21 cellular contexts compared by ENCODE assay signal in genomic region chr17:17708816-17709215, GRCh38.
"Had no signal": no experiment of that assay in that cellular context is flagged by ENCODE, and none has a peak within 500 bp of the region (broad histone marks: within the 10 kb centered on the region; RNA-seq: fewer than 3 reads in every experiment).

No MANE protein-coding gene starts in this region.

- H3K9me3 ChIP-seq: ascending aorta, esophagus squamous epithelium, neutrophil, tibial artery, vagina had no signal

- DNase-seq: activated CD4-positive, alpha-beta T cell treated with anti-CD3 and anti-CD28 coated beads, Interleukin-2, amount 10 ng/mL, durations not matched to agents 24 days and 14 days; activated CD4-positive, CD25-positive, alpha-beta regulatory T cell; activated CD8-positive, alpha-beta T cell treated with anti-CD3 and anti-CD28 coated beads, Interleukin-2, amount 10 ng/mL, durations not matched to agents 7 days and 5 days; activated naive CD4-positive, alpha-beta T cell treated with anti-CD3 and anti-CD28 coated beads for 36 hours; activated T-cell treated with anti-CD3 and anti-CD28 coated beads, Interleukin-2, amount 50 U/mL, for 24 hours; effector CD8-positive, alpha-beta T cell; esophagus squamous epithelium; hippocampal formation; left cardiac atrium; mesendoderm; naive thymus-derived CD8-positive, alpha-beta T cell; stimulated activated CD4-positive, alpha-beta T cell treated with anti-CD3 and anti-CD28 coated beads, Interleukin-12 subunit alpha, Interleukin-12 subunit beta, amount 100 ng/mL, for 4 hours; stimulated activated CD4-positive, alpha-beta T cell treated with anti-CD3 and anti-CD28 coated beads, Interleukin-1b, Interleukin-23, amount 100 ng/mL, for 48 hours; stimulated activated naive CD4-positive, alpha-beta T cell treated with Interleukin-2 at 50 U/mL for 16 hours; substantia nigra; T-cell; tibial artery had no signal

- H3K27me3 Mint-ChIP-seq: activated CD4-positive, alpha-beta T cell treated with anti-CD3 and anti-CD28 coated beads, Interleukin-2, amount 10 ng/mL, durations not matched to agents 24 days and 14 days; activated T-cell treated with anti-CD3 and anti-CD28 coated beads, Interleukin-2, amount 50 U/mL, for 24 hours; dendritic cell treated with granulocyte-macrophage colony-stimulating factor and Interleukin-4, amounts not matched to agents 40 ng/mL and 50 ng/mL, for 4 days; naive thymus-derived CD8-positive, alpha-beta T cell; T-cell had no signal

- H3K36me3 ChIP-seq: ascending aorta, neutrophil, tibial artery, vagina had no signal

- H3K4me3 ChIP-seq: ascending aorta, esophagus squamous epithelium, tibial artery, vagina had no signal

- H3K4me3 Mint-ChIP-seq: activated CD4-positive, alpha-beta T cell treated with anti-CD3 and anti-CD28 coated beads, Interleukin-2, amount 10 ng/mL, durations not matched to agents 24 days and 14 days; activated CD8-positive, alpha-beta T cell treated with anti-CD3 and anti-CD28 coated beads, Interleukin-2, amount 10 ng/mL, durations not matched to agents 7 days and 5 days; activated naive CD4-positive, alpha-beta T cell treated with anti-CD3 and anti-CD28 coated beads for 36 hours; activated T-cell treated with anti-CD3 and anti-CD28 coated beads, Interleukin-2, amount 50 U/mL, for 24 hours; dendritic cell treated with granulocyte-macrophage colony-stimulating factor and Interleukin-4, amounts not matched to agents 40 ng/mL and 50 ng/mL, for 4 days; naive thymus-derived CD8-positive, alpha-beta T cell; T-cell had no signal

- H3K27ac ChIP-seq: neutrophil, vagina had no signal

- H3K9me3 Mint-ChIP-seq: activated CD4-positive, alpha-beta T cell treated with anti-CD3 and anti-CD28 coated beads, Interleukin-2, amount 10 ng/mL, durations not matched to agents 24 days and 14 days; activated naive CD4-positive, alpha-beta T cell treated with anti-CD3 and anti-CD28 coated beads for 36 hours; activated T-cell treated with anti-CD3 and anti-CD28 coated beads, Interleukin-2, amount 50 U/mL, for 24 hours; dendritic cell treated with granulocyte-macrophage colony-stimulating factor and Interleukin-4, amounts not matched to agents 40 ng/mL and 50 ng/mL, for 4 days; naive thymus-derived CD8-positive, alpha-beta T cell; T-cell had no signal

- H3K27me3 ChIP-seq: ascending aorta, esophagus squamous epithelium, neutrophil, tibial artery, vagina had no signal

- H3K27ac Mint-ChIP-seq: activated CD8-positive, alpha-beta T cell treated with anti-CD3 and anti-CD28 coated beads, Interleukin-2, amount 10 ng/mL, durations not matched to agents 7 days and 5 days; activated naive CD4-positive, alpha-beta T cell treated with anti-CD3 and anti-CD28 coated beads for 36 hours; activated T-cell treated with anti-CD3 and anti-CD28 coated beads, Interleukin-2, amount 50 U/mL, for 24 hours; dendritic cell treated with granulocyte-macrophage colony-stimulating factor and Interleukin-4, amounts not matched to agents 40 ng/mL and 50 ng/mL, for 4 days; T-cell had no signal

- ATAC-seq: activated CD8-positive, alpha-beta T cell treated with anti-CD3 and anti-CD28 coated beads, Interleukin-2, amount 10 ng/mL, durations not matched to agents 7 days and 5 days; left cardiac atrium; naive thymus-derived CD8-positive, alpha-beta T cell; T-cell had no signal
